33 cellular contexts compared by ENCODE assay signal in the genomic region with DNA sequence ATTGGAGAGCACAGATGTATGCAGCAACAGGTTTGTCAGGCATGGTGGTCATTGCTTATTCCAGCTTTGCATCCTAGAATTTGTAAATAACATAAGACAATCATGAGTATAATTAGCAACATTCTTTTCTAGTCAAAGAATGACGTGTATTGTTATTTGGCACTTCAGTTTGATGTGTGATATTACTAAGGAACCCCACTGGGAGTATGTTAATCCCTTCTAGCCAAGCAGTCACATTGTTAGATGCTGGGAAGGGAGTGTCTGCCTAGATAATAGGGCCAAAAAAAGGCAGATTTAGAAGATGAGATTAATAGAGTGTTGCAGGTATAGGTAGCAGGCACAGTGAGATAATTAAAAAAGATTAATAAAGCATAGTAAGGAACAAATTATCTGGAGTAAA.
"Had no signal": no experiment of that assay in that cellular context is flagged by ENCODE, and none has a peak within 500 bp of the region (broad histone marks: within the 10 kb centered on the region; RNA-seq: fewer than 3 reads in every experiment).

No MANE protein-coding gene starts in this region.

- H3K27ac Mint-ChIP-seq: activated B cell treated with CpG ODN at 0.5 μM for 24 hours; activated CD4-positive, alpha-beta memory T cell treated with anti-CD3 and anti-CD28 coated beads, Interleukin-2, amount 10 ng/mL, durations not matched to agents 7 days and 5 days; activated naive CD4-positive, alpha-beta T cell treated with anti-CD3 and anti-CD28 coated beads, Interleukin-2, amount 10 ng/mL, durations not matched to agents 7 days and 5 days; activated naive CD4-positive, alpha-beta T cell treated with anti-CD3 and anti-CD28 coated beads, Interleukin-2, amount 50 U/mL, for 72 hours; activated naive CD8-positive, alpha-beta T cell treated with anti-CD3 and anti-CD28 coated beads, Interleukin-2, amount 10 ng/mL, durations not matched to agents 7 days and 5 days; activated T-cell treated with anti-CD3 and anti-CD28 coated beads, Interleukin-2, amount 50 U/mL, for 24 hours; activated T-cell treated with anti-CD3 and anti-CD28 coated beads, Interleukin-2, amount 50 U/mL, for 72 hours; brain; effector memory CD8-positive, alpha-beta T cell; T-helper 17 cell; T-helper 2 cell treated with Interferon-gamma antibody and Interleukin-4, amounts not matched to agents 5 μg/mL and 100 μg/mL, for 36 hours had no signal

- H3K4me3 Mint-ChIP-seq: activated B cell treated with CpG ODN at 0.5 μM for 24 hours; activated CD4-positive, alpha-beta memory T cell treated with anti-CD3 and anti-CD28 coated beads, Interleukin-2, amount 10 ng/mL, durations not matched to agents 7 days and 5 days; activated naive CD4-positive, alpha-beta T cell treated with anti-CD3 and anti-CD28 coated beads, Interleukin-2, amount 10 ng/mL, durations not matched to agents 7 days and 5 days; activated naive CD8-positive, alpha-beta T cell treated with anti-CD3 and anti-CD28 coated beads, Interleukin-2, amount 10 ng/mL, durations not matched to agents 7 days and 5 days; activated T-cell treated with anti-CD3 and anti-CD28 coated beads, Interleukin-2, amount 50 U/mL, for 24 hours; activated T-cell treated with anti-CD3 and anti-CD28 coated beads, Interleukin-2, amount 50 U/mL, for 72 hours; brain; central memory CD8-positive, alpha-beta T cell; effector memory CD8-positive, alpha-beta T cell; T-helper 17 cell; T-helper 2 cell treated with Interferon-gamma antibody and Interleukin-4, amounts not matched to agents 5 μg/mL and 100 μg/mL, for 36 hours had no signal

- H3K36me3 Mint-ChIP-seq: activated naive CD4-positive, alpha-beta T cell treated with anti-CD3 and anti-CD28 coated beads, Interleukin-2, amount 10 ng/mL, durations not matched to agents 7 days and 5 days; activated naive CD4-positive, alpha-beta T cell treated with anti-CD3 and anti-CD28 coated beads, Interleukin-2, amount 50 U/mL, for 72 hours; activated naive CD8-positive, alpha-beta T cell treated with anti-CD3 and anti-CD28 coated beads, Interleukin-2, amount 10 ng/mL, durations not matched to agents 7 days and 5 days; brain had no signal

- H3K9me3 Mint-ChIP-seq: activated B cell treated with CpG ODN at 0.5 μM for 24 hours; activated naive CD8-positive, alpha-beta T cell treated with anti-CD3 and anti-CD28 coated beads, Interleukin-2, amount 10 ng/mL, durations not matched to agents 7 days and 5 days; activated T-cell treated with anti-CD3 and anti-CD28 coated beads, Interleukin-2, amount 50 U/mL, for 24 hours had no signal

- H3K9me3 ChIP-seq: ascending aorta, breast epithelium, gastrocnemius medialis, heart left ventricle had no signal

- H3K4me1 Mint-ChIP-seq: activated B cell treated with CpG ODN at 0.5 μM for 24 hours; activated CD4-positive, alpha-beta memory T cell treated with anti-CD3 and anti-CD28 coated beads, Interleukin-2, amount 10 ng/mL, durations not matched to agents 7 days and 5 days; activated naive CD4-positive, alpha-beta T cell treated with anti-CD3 and anti-CD28 coated beads, Interleukin-2, amount 10 ng/mL, durations not matched to agents 7 days and 5 days; activated naive CD8-positive, alpha-beta T cell treated with anti-CD3 and anti-CD28 coated beads, Interleukin-2, amount 10 ng/mL, durations not matched to agents 7 days and 5 days; central memory CD8-positive, alpha-beta T cell; T-helper 17 cell had no signal

- DNase-seq: activated B cell treated with CpG ODN at 0.5 μM for 24 hours; activated CD4-positive, alpha-beta memory T cell treated with anti-CD3 and anti-CD28 coated beads, Interleukin-2, amount 10 ng/mL, durations not matched to agents 7 days and 5 days; activated CD4-positive, alpha-beta T cell treated with anti-CD3 and anti-CD28 coated beads for 48 hours; activated CD4-positive, alpha-beta T cell treated with anti-CD3 and anti-CD28 coated beads, Interleukin-2, amount 50 U/mL, for 4 hours; activated CD8-positive, alpha-beta memory T cell treated with anti-CD3 and anti-CD28 coated beads, Interleukin-2, amount 50 U/mL, for 48 hours; activated gamma-delta T cell; activated naive CD4-positive, alpha-beta T cell; activated naive CD4-positive, alpha-beta T cell treated with anti-CD3 and anti-CD28 coated beads, Interleukin-2, amount 10 ng/mL, durations not matched to agents 7 days and 5 days; activated naive CD8-positive, alpha-beta T cell treated with anti-CD3 and anti-CD28 coated beads, Interleukin-2, amount 10 ng/mL, durations not matched to agents 7 days and 5 days; activated T-cell treated with anti-CD3 and anti-CD28 coated beads for 4 hours; activated T-cell treated with anti-CD3 and anti-CD28 coated beads, Interleukin-2, amount 50 U/mL, for 24 hours; activated T-cell treated with anti-CD3 and anti-CD28 coated beads, Interleukin-2, amount 50 U/mL, for 72 hours; cortex of kidney; dermis blood vessel endothelial cell; effector CD4-positive, alpha-beta T cell; effector memory CD8-positive, alpha-beta T cell; foreskin keratinocyte; gastrocnemius medialis; glutamatergic neuron; heart left ventricle; T-helper 1 cell; T-helper 17 cell; T1000; WERI-Rb-1 had no signal

- H3K4me1 ChIP-seq: ascending aorta, breast epithelium, foreskin keratinocyte, gastrocnemius medialis had no signal

- ATAC-seq: activated CD4-positive, CD25-positive, alpha-beta regulatory T cell treated with anti-CD3 and anti-CD28 coated beads, Interleukin-2, amount 50 U/mL, for 24 hours; activated naive CD4-positive, alpha-beta T cell treated with anti-CD3 and anti-CD28 coated beads, Interleukin-2, amount 50 U/mL, for 72 hours; activated T-cell treated with anti-CD3 and anti-CD28 coated beads, Interleukin-2, amount 50 U/mL, for 72 hours; effector memory CD8-positive, alpha-beta T cell; foreskin keratinocyte; gastrocnemius medialis; T-helper 17 cell had no signal

- H3K27me3 ChIP-seq: ascending aorta, breast epithelium, cardiac muscle cell, gastrocnemius medialis, heart left ventricle had no signal

- H3K27me3 Mint-ChIP-seq: activated B cell treated with CpG ODN at 0.5 μM for 24 hours; activated CD4-positive, alpha-beta memory T cell treated with anti-CD3 and anti-CD28 coated beads, Interleukin-2, amount 10 ng/mL, durations not matched to agents 7 days and 5 days; activated naive CD4-positive, alpha-beta T cell treated with anti-CD3 and anti-CD28 coated beads, Interleukin-2, amount 10 ng/mL, durations not matched to agents 7 days and 5 days; activated naive CD8-positive, alpha-beta T cell treated with anti-CD3 and anti-CD28 coated beads, Interleukin-2, amount 10 ng/mL, durations not matched to agents 7 days and 5 days; activated T-cell treated with anti-CD3 and anti-CD28 coated beads, Interleukin-2, amount 50 U/mL, for 24 hours; brain; central memory CD8-positive, alpha-beta T cell; effector memory CD8-positive, alpha-beta T cell; T-helper 17 cell had no signal

- H3K4me3 ChIP-seq: ascending aorta, breast epithelium, cardiac muscle cell, gastrocnemius medialis, heart left ventricle had no signal

- H3K36me3 ChIP-seq: ascending aorta, breast epithelium, cardiac muscle cell, gastrocnemius medialis, heart left ventricle, WERI-Rb-1 had no signal

- H3K27ac ChIP-seq: ascending aorta, breast epithelium, cardiac muscle cell, epithelial cell of prostate, foreskin keratinocyte, gastrocnemius medialis, WERI-Rb-1 had no signal
